In the genomic region with DNA sequence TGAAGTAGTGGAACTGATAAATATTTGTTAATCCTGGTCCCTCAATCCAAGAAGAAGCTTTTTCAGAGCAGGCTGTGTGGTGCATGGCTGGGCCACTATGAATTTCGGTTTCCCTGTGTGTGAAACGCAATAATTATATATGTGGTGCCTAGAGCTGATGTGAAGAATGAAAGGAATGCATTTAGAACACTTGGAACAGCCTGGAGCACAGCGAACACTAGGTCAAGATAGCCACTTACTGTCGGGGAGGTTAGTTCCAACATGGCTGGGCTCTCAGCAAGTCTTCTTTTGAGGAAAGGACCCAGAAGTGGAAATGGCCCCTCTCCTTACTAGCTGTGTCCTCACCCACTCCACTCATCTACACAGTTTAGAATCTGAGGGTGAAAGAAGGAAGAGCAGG, we compare ENCODE assay signal across 22 cellular contexts.
DNase-seq lines count a peak whose midpoint lies in the region; ATAC-seq and TF ChIP-seq lines count a peak whose summit lies in the region.
"Had no signal": no experiment of that assay in that cellular context is flagged by ENCODE, and none has a peak within 500 bp of the region (broad histone marks: within the 10 kb centered on the region; RNA-seq: fewer than 3 reads in every experiment).

No MANE protein-coding gene starts in this region.

- H3K27me3 ChIP-seq in heart left ventricle = no peaks in the 10 kb centered on the region
- H3K27me3 ChIP-seq: BE2C; BLaER1 treated with 17β-estradiol and CSF1 and Interleukin-3, amounts not matched to agents 10 nM and 100 nM had no signal

- no peak overlapping the region for H3K4me3 ChIP-seq in heart left ventricle
- H3K4me3 ChIP-seq: A549; BLaER1 treated with 17β-estradiol and CSF1 and Interleukin-3, amounts not matched to agents 10 nM and 100 nM; GM23338 had no signal

- peaks cover 3% of the 10 kb centered on the region for H3K9me3 Mint-ChIP-seq in memory B cell
- H3K9me3 Mint-ChIP-seq: CD4-positive, alpha-beta T cell; GM23338; H9 had no signal

- no peak for TF ChIP-seq POLR2A in heart left ventricle (IDR thresholded peaks at IDR 0.05)

- H3K27me3 Mint-ChIP-seq in memory B cell = no peaks in the 10 kb centered on the region
- H3K27me3 Mint-ChIP-seq: CD4-positive, alpha-beta T cell had no signal

- intact Hi-C loops in heart left ventricle (cut with DNase I) = no loop called here

- H3K36me3 Mint-ChIP-seq in memory B cell = peaks cover 10% of the 10 kb centered on the region

- no peak overlapping the region for H3K4me3 Mint-ChIP-seq in memory B cell
- H3K4me3 Mint-ChIP-seq: CD14-positive monocyte; CD4-positive, alpha-beta T cell; CD8-positive, alpha-beta memory T cell; GM23338; H9 had no signal

- no peaks in the 10 kb centered on the region for H3K4me1 ChIP-seq in heart left ventricle
- H3K4me1 ChIP-seq: A549, BE2C had no signal

- ATAC-seq in memory B cell (ENCODE audit: low read depth) = no peak
- no peak for ATAC-seq in GM19351 (IDR thresholded peaks at IDR 0.05; ENCODE audit: unreplicated experiment)
- no peak for ATAC-seq in GM19463 (IDR thresholded peaks at IDR 0.05; ENCODE audit: unreplicated experiment)
- no peak for ATAC-seq in heart left ventricle
- ATAC-seq: A549, GM23338, HCT116 had no signal

- H3K4me1 Mint-ChIP-seq in memory B cell = peaks cover 19% of the 10 kb centered on the region
- H3K4me1 Mint-ChIP-seq: CD8-positive, alpha-beta memory T cell had no signal

- 75 to 87% (median 82%) methylated on average over 4 of the region's 4 CpGs for WGBS in heart left ventricle, 4 donors

- H3K27ac ChIP-seq in heart left ventricle = no peak overlapping the region
- H3K27ac ChIP-seq: 22Rv1; A549; BLaER1 treated with 17β-estradiol and CSF1 and Interleukin-3, amounts not matched to agents 10 nM and 100 nM had no signal

- DNase-seq in ELF-1 (ENCODE audit: low read depth, low spot score) (peak; percentile 44), islet precursor cell (peak; percentile 61), memory B cell (ENCODE audit: low spot score in 2 of 2) (no peak), renal cortical epithelial cell (ENCODE audit: low read depth) (peak; percentile 16), DMS53 treated with DMSO at 0.1 percent for 48 hours (lab: John Stamatoyannopoulos, UW; ENCODE audit: unreplicated experiment) (no peak), heart left ventricle (no peak)
- DNase-seq: ACHN; AML-193; BE2C; CD4-positive, alpha-beta T cell; CD8-positive, alpha-beta memory T cell; DMS 273 treated with DMSO at 0.1 percent for 48 hours; DMS79 treated with DMSO at 0.1 percent for 48 hours; H9 had no signal

- no peak for TF ChIP-seq CTCF in heart left ventricle (IDR thresholded peaks at IDR 0.05)

- H3K9me3 ChIP-seq in heart left ventricle = no peaks in the 10 kb centered on the region
- H3K9me3 ChIP-seq: A549; BE2C; BLaER1 treated with 17β-estradiol and CSF1 and Interleukin-3, amounts not matched to agents 10 nM and 100 nM had no signal

- peak overlapping the region; percentile 4 for H3K27ac Mint-ChIP-seq in memory B cell
- H3K27ac Mint-ChIP-seq: CD14-positive monocyte; CD4-positive, alpha-beta T cell; CD8-positive, alpha-beta memory T cell; GM23338; H9 had no signal

- H3K36me3 ChIP-seq in heart left ventricle = no peaks in the 10 kb centered on the region
- H3K36me3 ChIP-seq: BE2C; BLaER1 treated with 17β-estradiol and CSF1 and Interleukin-3, amounts not matched to agents 10 nM and 100 nM had no signal

Comparison
In these comparisons a context has a peak if more than half of its experiments do, and no peak if none do; other contexts are left out.
1. DNase-seq: peak in ELF-1 (single experiment), islet precursor cell (single experiment) and renal cortical epithelial cell (single experiment); none in memory B cell (0 of 2), DMS53 treated with DMSO at 0.1 percent for 48 hours (single experiment) and heart left ventricle (0 of 5).